In genomic region chr10:13162013-13162364, GRCh38 we compare ENCODE assay signal across 8 cellular contexts. TPM values are rescaled to one million over a fixed set of nuclear protein-coding genes. Genes with fewer than 3 reads are reported as not detected.
DNase-seq lines count a peak whose midpoint lies in the region; TF ChIP-seq lines count a peak whose summit lies in the region.

No MANE protein-coding gene starts in this region.

- DNase-seq in activated CD4-positive, alpha-beta T cell treated with anti-CD3 and anti-CD28 coated beads, Interleukin-2, amount 10 ng/mL, durations not matched to agents 7 days and 5 days = peak; percentile 31
- no peak for DNase-seq in activated CD4-positive, alpha-beta T cell treated with anti-CD3 and anti-CD28 coated beads, Interleukin-2, amount 50 U/mL, for 1 hour
- DNase-seq in SJCRH30 (peak in 1 of 2 experiments; percentile 4), foreskin fibroblast (peak in 1 of 2 donors; percentile 28), NCI-H2107 (lab: John Stamatoyannopoulos, UW) (no peak), kidney tubule cell (ENCODE audit: low spot score) (no peak), NCI-H2171 (lab: John Stamatoyannopoulos, UW) (no peak)

- H3K36me3 ChIP-seq in SJCRH30 = peaks cover 18% of the 10 kb centered on the region

- peaks cover 19% of the 10 kb centered on the region for H3K36me3 Mint-ChIP-seq in activated CD4-positive, alpha-beta T cell treated with anti-CD3 and anti-CD28 coated beads, Interleukin-2, amount 10 ng/mL, durations not matched to agents 7 days and 5 days (ENCODE audit: low read depth)
- peaks cover 42% of the 10 kb centered on the region for H3K36me3 Mint-ChIP-seq in stimulated activated naive CD8-positive, alpha-beta T cell treated with anti-CD3 and anti-CD28 coated beads, Interleukin-15, Interleukin-2, amounts not matched to agents 100 ng/mL and 50 ng/mL, for 24 hours (ENCODE audit: low read depth)

- H3K4me1 Mint-ChIP-seq in activated CD4-positive, alpha-beta T cell treated with anti-CD3 and anti-CD28 coated beads, Interleukin-2, amount 10 ng/mL, durations not matched to agents 7 days and 5 days = peaks cover 46% of the 10 kb centered on the region
- peaks cover 36% of the 10 kb centered on the region for H3K4me1 Mint-ChIP-seq in stimulated activated naive CD8-positive, alpha-beta T cell treated with anti-CD3 and anti-CD28 coated beads, Interleukin-15, Interleukin-2, amounts not matched to agents 100 ng/mL and 50 ng/mL, for 24 hours (ENCODE audit: low read depth)

- CTCF ChIA-PET in activated CD4-positive, alpha-beta T cell treated with anti-CD3 and anti-CD28 coated beads, Interleukin-2, amount 10 ng/mL, durations not matched to agents 7 days and 5 days (lab: Charles Lee) = interaction anchor here (0.6 to 3.2 kb wide), 14 partner anchors 9 to 555 kb away, joined by 3 to 17 read pairs (median 5); partner anchors contain the start of gene OPTN

- no peaks in the 10 kb centered on the region for H3K27me3 ChIP-seq in SJCRH30

- peak overlapping the region; percentile 92 for H3K4me3 Mint-ChIP-seq in activated CD4-positive, alpha-beta T cell treated with anti-CD3 and anti-CD28 coated beads, Interleukin-2, amount 10 ng/mL, durations not matched to agents 7 days and 5 days
- H3K4me3 Mint-ChIP-seq in stimulated activated naive CD8-positive, alpha-beta T cell treated with anti-CD3 and anti-CD28 coated beads, Interleukin-15, Interleukin-2, amounts not matched to agents 100 ng/mL and 50 ng/mL, for 24 hours = peak overlapping the region; percentile 90

- peak overlapping the region; percentile 63 for H3K27ac ChIP-seq in SJCRH30

- no peaks in the 10 kb centered on the region for H3K9me3 Mint-ChIP-seq in activated CD4-positive, alpha-beta T cell treated with anti-CD3 and anti-CD28 coated beads, Interleukin-2, amount 10 ng/mL, durations not matched to agents 7 days and 5 days
- H3K9me3 Mint-ChIP-seq in stimulated activated naive CD8-positive, alpha-beta T cell treated with anti-CD3 and anti-CD28 coated beads, Interleukin-15, Interleukin-2, amounts not matched to agents 100 ng/mL and 50 ng/mL, for 24 hours = no peaks in the 10 kb centered on the region

- H3K4me3 ChIP-seq in SJCRH30 (peak overlapping the region; percentile 86), foreskin fibroblast (ENCODE audit: low read depth in 1 of 2, low read length in 2 of 2) (peak overlapping the region; percentile 68 to 77)

- H3K4me1 ChIP-seq in SJCRH30 = no peaks in the 10 kb centered on the region

- no peaks in the 10 kb centered on the region for H3K27me3 Mint-ChIP-seq in activated CD4-positive, alpha-beta T cell treated with anti-CD3 and anti-CD28 coated beads, Interleukin-2, amount 10 ng/mL, durations not matched to agents 7 days and 5 days
- no peaks in the 10 kb centered on the region for H3K27me3 Mint-ChIP-seq in stimulated activated naive CD8-positive, alpha-beta T cell treated with anti-CD3 and anti-CD28 coated beads, Interleukin-15, Interleukin-2, amounts not matched to agents 100 ng/mL and 50 ng/mL, for 24 hours

- peak overlapping the region; percentile 90 for H3K27ac Mint-ChIP-seq in activated CD4-positive, alpha-beta T cell treated with anti-CD3 and anti-CD28 coated beads, Interleukin-2, amount 10 ng/mL, durations not matched to agents 7 days and 5 days
- H3K27ac Mint-ChIP-seq in stimulated activated naive CD8-positive, alpha-beta T cell treated with anti-CD3 and anti-CD28 coated beads, Interleukin-15, Interleukin-2, amounts not matched to agents 100 ng/mL and 50 ng/mL, for 24 hours = peak overlapping the region; percentile 75

- POLR2A ChIA-PET in activated CD4-positive, alpha-beta T cell treated with anti-CD3 and anti-CD28 coated beads, Interleukin-2, amount 10 ng/mL, durations not matched to agents 7 days and 5 days (lab: Charles Lee) = no interaction called here

- TF ChIP-seq CTCF in foreskin fibroblast (IDR thresholded peaks at IDR 0.05; ENCODE audit: low read depth, low read length) = no peak

- no peaks in the 10 kb centered on the region for H3K9me3 ChIP-seq in SJCRH30 (replicated peaks)

RNA-seq across cellular contexts. Expression of gene MCM10, which starts 0.6 kb away (rescaled TPM):
- total RNA-seq in activated CD4-positive, alpha-beta T cell treated with anti-CD3 and anti-CD28 coated beads, Interleukin-2, amount 10 ng/mL, durations not matched to agents 7 days and 5 days = 10 to 100 TPM; 57.4 to 65.4 TPM
- total RNA-seq in SJCRH30 (2014; rRNA removed; shearing (Covaris generic)) = 49.5 and 53.1 TPM in 2 replicates
